ENCODE assay signal across 1 cellular context in genomic region chr3:141332436-141332835, GRCh38.
TF ChIP-seq lines count a peak whose summit lies in the region.

No MANE protein-coding gene starts in this region.

TF ChIP-seq in SK-N-SH, 30 proteins besides CTCF, POLR2A, EP300 and RAD21 (continued from another document):
- TF ChIP-seq FOSL2 (IDR thresholded peaks at IDR 0.05; ENCODE audit: borderline replicate concordance, low read depth) (no peak), USF1 (IDR thresholded peaks at IDR 0.05; ENCODE audit: borderline replicate concordance, low read depth) (no peak), REST (IDR thresholded peaks at IDR 0.05; ENCODE audit: low read depth, low read length) (no peak), TAF1 (IDR thresholded peaks at IDR 0.05; ENCODE audit: borderline replicate concordance, low read depth, low read length) (no peak), FOXJ3 (CRISPR knock-in tag; IDR thresholded peaks at IDR 0.05) (no peak)
